Comparison of ENCODE assay signal across 11 cellular contexts in genomic region chr6:44076366-44077200, GRCh38. TPM values are rescaled to one million over a fixed set of nuclear protein-coding genes. Genes with fewer than 3 reads are reported as not detected.
DNase-seq lines count a peak whose midpoint lies in the region; ATAC-seq and TF ChIP-seq lines count a peak whose summit lies in the region.
"Had no signal": no experiment of that assay in that cellular context is flagged by ENCODE, and none has a peak within 500 bp of the region (broad histone marks: within the 10 kb centered on the region; RNA-seq: fewer than 3 reads in every experiment).

No MANE protein-coding gene starts in this region.

- no peaks in the 10 kb centered on the region for H3K9me3 Mint-ChIP-seq in activated T-helper 17 cell treated with anti-CD3 and anti-CD28 coated beads, Interleukin-2, amount 50 U/mL, for 72 hours
- H3K9me3 Mint-ChIP-seq: T-helper 1 cell treated with Interleukin-12 subunit alpha and Interleukin-12 subunit beta and Interleukin-4 antibody, amounts not matched to agents 30 μg/mL and 1 μg/mL, for 36 hours had no signal

- H3K27ac ChIP-seq in right atrium auricular region, result peak overlapping the region; percentile 85 to 89
- H3K27ac ChIP-seq in sigmoid colon, result peak overlapping the region in 1 of 4 donors; percentile 34

- no peak for TF ChIP-seq CTCF in right atrium auricular region (IDR thresholded peaks at IDR 0.05)
- TF ChIP-seq CTCF in sigmoid colon (IDR thresholded peaks at IDR 0.05), result no peak
- TF ChIP-seq CTCF in lower leg skin (IDR thresholded peaks at IDR 0.05), result no peak

- TF ChIP-seq POLR2A in sigmoid colon (IDR thresholded peaks at IDR 0.05) (no peak), lower leg skin (IDR thresholded peaks at IDR 0.05) (no peak)

- H3K4me1 Mint-ChIP-seq in activated T-helper 17 cell treated with anti-CD3 and anti-CD28 coated beads, Interleukin-2, amount 50 U/mL, for 72 hours, result peaks cover 7% of the 10 kb centered on the region

- no peak for TF ChIP-seq EP300 in sigmoid colon (IDR thresholded peaks at IDR 0.05)

- H3K4me3 Mint-ChIP-seq in activated T-helper 17 cell treated with anti-CD3 and anti-CD28 coated beads, Interleukin-2, amount 50 U/mL, for 72 hours, result peak overlapping the region; percentile 94
- H3K4me3 Mint-ChIP-seq: T-helper 1 cell treated with Interleukin-12 subunit alpha and Interleukin-12 subunit beta and Interleukin-4 antibody, amounts not matched to agents 30 μg/mL and 1 μg/mL, for 36 hours had no signal

- H3K9me3 ChIP-seq in right atrium auricular region (no peaks in the 10 kb centered on the region), sigmoid colon (no peaks in the 10 kb centered on the region)

- 5 to 15% methylated on average over 48 of the region's 48 CpGs for WGBS in sigmoid colon, 2 donors
- WGBS in lower leg skin, 2 donors, result 15 to 18% methylated on average over 27 to 30 of the region's 48 CpGs

- peaks cover 7% of the 10 kb centered on the region for H3K27me3 Mint-ChIP-seq in activated T-helper 17 cell treated with anti-CD3 and anti-CD28 coated beads, Interleukin-2, amount 50 U/mL, for 72 hours

- no peak overlapping the region for H3K27ac Mint-ChIP-seq in activated T-helper 17 cell treated with anti-CD3 and anti-CD28 coated beads, Interleukin-2, amount 50 U/mL, for 72 hours
- H3K27ac Mint-ChIP-seq: T-helper 1 cell treated with Interleukin-12 subunit alpha and Interleukin-12 subunit beta and Interleukin-4 antibody, amounts not matched to agents 30 μg/mL and 1 μg/mL, for 36 hours had no signal

- peak; percentile 18 for ATAC-seq in GM18520 (IDR thresholded peaks at IDR 0.05; ENCODE audit: unreplicated experiment)
- no peak for ATAC-seq in activated T-helper 17 cell treated with anti-CD3 and anti-CD28 coated beads, Interleukin-2, amount 50 U/mL, for 72 hours (replicated peaks)
- no peak for ATAC-seq in HG03135 (IDR thresholded peaks at IDR 0.05; ENCODE audit: unreplicated experiment)

- intact Hi-C loops in sigmoid colon (cut with DNase I), result loop anchor here (5.0 kb wide), 2 partner anchors 74 to 469 kb away; no protein-coding TSS in a partner anchor
- intact Hi-C loops in lower leg skin (cut with DNase I; ENCODE audit: low total_unique reads), result loop anchor here (2.0 to 5.0 kb wide), 3 partner anchors 308 to 409 kb away; no protein-coding TSS in a partner anchor

- H3K4me1 ChIP-seq in right atrium auricular region (peaks cover 3 to 52% of the 10 kb centered on the region in 2 donors), sigmoid colon (peaks cover 0 to 51% (median 35%) of the 10 kb centered on the region in 4 donors)

- H3K36me3 Mint-ChIP-seq in activated T-helper 17 cell treated with anti-CD3 and anti-CD28 coated beads, Interleukin-2, amount 50 U/mL, for 72 hours (ENCODE audit: low read depth), result peaks cover 23% of the 10 kb centered on the region

- H3K4me3 ChIP-seq in right atrium auricular region, result no peak overlapping the region
- H3K4me3 ChIP-seq in sigmoid colon, result peak overlapping the region in 2 of 4 donors; percentile 7 to 23
- no peak overlapping the region for H3K4me3 ChIP-seq in lower leg skin (ENCODE audit: low read depth, poor library complexity, severe bottlenecking)

- H3K36me3 ChIP-seq in right atrium auricular region (no peaks in the 10 kb centered on the region), sigmoid colon (no peaks in the 10 kb centered on the region)

- H3K27me3 ChIP-seq in right atrium auricular region, result no peaks in the 10 kb centered on the region
- peaks cover 0 to 7% (median 0%) of the 10 kb centered on the region in 3 donors for H3K27me3 ChIP-seq in sigmoid colon

- DNase-seq in right atrium auricular region (ENCODE audit: low spot score) (no peak), sigmoid colon (peak; percentile 76), lower leg skin (ENCODE audit: low spot score in 2 of 2) (no peak), NCI-H1092 treated with DMSO at 0.1 percent for 48 hours (lab: John Stamatoyannopoulos, UW) (no peak), Kasumi-1 (lab: John Stamatoyannopoulos, UW) (no peak)
- DNase-seq: activated naive CD4-positive, alpha-beta T cell treated with Interleukin-2 at 50 U/mL for 16 hours; NCI-H1417 treated with DMSO at 0.1 percent for 48 hours had no signal

RNA-seq across cellular contexts. Expression of gene MRPL14, which starts 50.7 kb away (rescaled TPM):
- total RNA-seq in activated T-helper 17 cell treated with anti-CD3 and anti-CD28 coated beads, Interleukin-2, amount 50 U/mL, for 72 hours, result 10 to 100 TPM; 29.3 to 54.0 TPM
- total RNA-seq in right atrium auricular region, result 10 to 100 TPM; 44.1 to 45.9 TPM
- 10 to 100 TPM; 32.4 to 55.8 (median 45.3) TPM for total RNA-seq in sigmoid colon
- polyA plus RNA-seq in sigmoid colon, result 100 to 1,000 TPM in 2 of 3 donors, 10 to 100 TPM in 1; 85.6 to 150 (median 109) TPM
- total RNA-seq in lower leg skin, result 10 to 100 TPM; 45.7 to 74.3 (median 52.0) TPM

RNA-seq across cellular contexts. Expression of gene TMEM63B, which starts 50.8 kb away (rescaled TPM):
- total RNA-seq in activated T-helper 17 cell treated with anti-CD3 and anti-CD28 coated beads, Interleukin-2, amount 50 U/mL, for 72 hours, result 10 to 100 TPM; 12.1 to 21.4 TPM
- total RNA-seq in right atrium auricular region (10 to 100 TPM; 29.2 to 37.1 TPM), sigmoid colon (10 to 100 TPM; 10.0 to 21.3 (median 16.3) TPM), lower leg skin (10 to 100 TPM; 73.4 to 91.2 (median 87.7) TPM)
- polyA plus RNA-seq in sigmoid colon, result 10 to 100 TPM in 2 of 3 donors, 1 to 10 TPM in 1; 9.0 to 48.5 (median 14.6) TPM
